Comparison of ENCODE assay signal across 1 cellular context in genomic region chr12:50218386-50218785, GRCh38.
A peak's percentile ranks its signal among the peaks of the same experiment; 100 is the strongest.
TF ChIP-seq lines count a peak whose summit lies in the region.

No MANE protein-coding gene starts in this region.

TF ChIP-seq in HCT116, 20 proteins besides CTCF, POLR2A, EP300 and RAD21 (continued from another document):
- TF ChIP-seq, protein P1, sequence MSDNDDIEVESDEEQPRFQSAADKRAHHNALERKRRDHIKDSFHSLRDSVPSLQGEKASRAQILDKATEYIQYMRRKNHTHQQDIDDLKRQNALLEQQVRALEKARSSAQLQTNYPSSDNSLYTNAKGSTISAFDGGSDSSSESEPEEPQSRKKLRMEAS (IDR thresholded peaks at IDR 0.05), result peak; percentile 91
